Comparison of ENCODE assay signal across 8 cellular contexts in genomic region chr3:49339593-49339946, GRCh38. TPM values are rescaled to one million over a fixed set of nuclear protein-coding genes. Genes with fewer than 3 reads are reported as not detected.
DNase-seq lines count a peak whose midpoint lies in the region; TF ChIP-seq lines count a peak whose summit lies in the region.

No MANE protein-coding gene starts in this region.

- peak; percentile 52 for DNase-seq in DMS53 (lab: John Stamatoyannopoulos, UW)
- DNase-seq in DMS53 treated with DMSO at 0.1 percent for 48 hours (lab: John Stamatoyannopoulos, UW; ENCODE audit: unreplicated experiment), result no peak
- DNase-seq in HuH-7.5 (ENCODE audit: low spot score), result peak; percentile 54
- peak; percentile 5 to 14 for DNase-seq in activated T-helper 1 cell treated with anti-CD3 and anti-CD28 coated beads, Interleukin-2, amount 50 U/mL, for 16 hours (ENCODE audit: low read depth in 1 of 2, low spot score in 1 of 2)
- DNase-seq in glutamatergic neuron, result peak; percentile 54
- peak; percentile 83 for DNase-seq in posterior vena cava (ENCODE audit: low spot score)
- DNase-seq in HCEC 1CT, result no peak
- DNase-seq in epidermal melanocyte (ENCODE audit: insufficient read length, low spot score), result no peak

- no peak for TF ChIP-seq CTCF in glutamatergic neuron (IDR thresholded peaks at IDR 0.05; ENCODE audit: partially characterized antibody, unreplicated experiment)

- no peaks in the 10 kb centered on the region for H3K36me3 Mint-ChIP-seq in glutamatergic neuron (ENCODE audit: unreplicated experiment)

- H3K4me3 Mint-ChIP-seq in glutamatergic neuron (ENCODE audit: unreplicated experiment), result peak overlapping the region; percentile 86

- peak overlapping the region; percentile 71 for H3K27ac Mint-ChIP-seq in glutamatergic neuron (ENCODE audit: unreplicated experiment)

- peaks cover 10% of the 10 kb centered on the region for H3K4me1 Mint-ChIP-seq in glutamatergic neuron (ENCODE audit: low read depth, unreplicated experiment)

- H3K27me3 Mint-ChIP-seq in glutamatergic neuron (ENCODE audit: unreplicated experiment), result peaks cover 2% of the 10 kb centered on the region

- intact Hi-C loops in posterior vena cava (cut with DNase I), result no loop called here

- H3K9me3 Mint-ChIP-seq in glutamatergic neuron (ENCODE audit: unreplicated experiment), result peaks cover 4% of the 10 kb centered on the region

RNA-seq across cellular contexts. Expression of gene USP4, which starts 0.3 kb away (rescaled TPM):
- total RNA-seq in glutamatergic neuron (ENCODE audit: unreplicated experiment), result 70.0 TPM
- total RNA-seq in posterior vena cava, result 10 to 100 TPM; 49.0 to 54.6 TPM

RNA-seq across cellular contexts. Expression of gene GPX1, which starts 18.6 kb away (rescaled TPM):
- total RNA-seq in glutamatergic neuron (ENCODE audit: unreplicated experiment) (239 TPM), posterior vena cava (100 to 1,000 TPM; 212 to 242 TPM)

Comparison
In these comparisons a context has a peak if more than half of its experiments do, and no peak if none do; other contexts are left out.
1. DNase-seq: peak in DMS53 (single experiment), HuH-7.5 (single experiment), activated T-helper 1 cell treated with anti-CD3 and anti-CD28 coated beads, Interleukin-2, amount 50 U/mL, for 16 hours (2 of 2), glutamatergic neuron (single experiment) and posterior vena cava (single experiment); none in DMS53 treated with DMSO at 0.1 percent for 48 hours (single experiment), HCEC 1CT (single experiment) and epidermal melanocyte (single experiment).